In the genomic region with DNA sequence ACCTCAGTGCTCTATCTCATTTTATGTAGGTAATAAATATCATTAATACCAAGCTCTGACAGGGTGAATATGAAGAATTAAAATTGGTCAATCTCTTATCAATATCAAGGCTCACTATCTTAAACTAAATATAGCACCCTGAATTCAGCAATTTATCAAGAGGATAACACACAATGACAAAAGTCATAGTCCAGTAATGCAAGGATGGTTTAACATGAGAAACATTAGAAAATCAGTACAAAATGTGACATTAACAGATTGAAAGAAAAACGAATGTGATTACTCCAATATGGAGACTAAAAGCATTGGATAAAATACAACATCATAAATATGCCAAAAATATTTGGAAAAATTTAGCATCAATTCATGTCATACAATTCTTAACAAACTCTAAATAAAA, we compare ENCODE assay signal across 1 cellular context.
A peak's percentile ranks its signal among the peaks of the same experiment; 100 is the strongest.
TF ChIP-seq lines count a peak whose summit lies in the region.

No MANE protein-coding gene starts in this region.

TF ChIP-seq in K562, 482 proteins besides CTCF, POLR2A, EP300 and RAD21 (continued from another document):
- no peak for TF ChIP-seq ZNF592 (IDR thresholded peaks at IDR 0.05)
- TF ChIP-seq ZNF324 (CRISPR knock-in tag; IDR thresholded peaks at IDR 0.05) = peak; percentile 96
